8 cellular contexts compared by ENCODE assay signal in the genomic region with DNA sequence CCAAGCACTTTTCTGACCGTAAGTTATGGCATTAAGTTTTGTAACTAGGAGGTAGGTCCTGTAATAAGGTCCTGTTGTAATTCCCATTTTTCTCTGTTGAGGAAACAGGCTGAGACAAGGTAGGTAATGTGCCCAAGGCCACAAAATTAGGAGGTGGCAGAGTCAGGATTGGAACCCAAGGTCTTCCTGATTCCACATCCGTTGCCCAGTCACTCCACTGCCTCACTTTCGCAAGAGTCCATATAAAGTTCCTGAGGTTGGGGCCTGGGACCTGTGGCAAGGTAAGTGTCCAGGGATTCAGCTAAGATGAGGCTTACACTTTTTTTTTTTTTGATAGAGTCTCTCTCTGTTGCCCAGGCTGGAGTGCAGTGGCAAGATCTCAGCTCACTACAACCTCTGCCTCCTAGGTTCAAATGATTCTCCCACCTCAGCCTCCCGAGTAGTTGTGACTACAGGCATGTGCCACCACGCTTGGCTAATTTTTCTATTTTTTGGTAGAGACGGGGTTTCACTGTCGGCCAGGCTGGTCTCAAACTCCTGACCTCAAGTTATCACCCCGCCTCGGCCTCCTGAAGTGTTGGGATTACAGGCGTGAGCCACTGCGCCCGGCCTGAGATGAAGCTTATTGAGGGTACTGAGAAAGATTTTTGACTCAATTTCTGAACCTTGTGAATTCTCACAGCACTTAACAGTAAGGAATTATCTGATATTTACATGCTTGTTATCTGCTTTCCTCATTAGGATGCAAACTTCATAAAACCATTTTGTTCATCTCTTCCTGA. TPM values are rescaled to one million over a fixed set of nuclear protein-coding genes. Genes with fewer than 3 reads are reported as not detected.
DNase-seq lines count a peak whose midpoint lies in the region; ATAC-seq and TF ChIP-seq lines count a peak whose summit lies in the region.

No MANE protein-coding gene starts in this region.

- H3K9me3 ChIP-seq in ascending aorta = no peaks in the 10 kb centered on the region
- no peaks in the 10 kb centered on the region for H3K9me3 ChIP-seq in transverse colon

- 81 to 89% methylated on average over 9 to 12 of the region's 12 CpGs for WGBS in transverse colon (ENCODE audit: low coverage in 1 of 2), 2 donors

- peaks cover 2% of the 10 kb centered on the region for H3K36me3 Mint-ChIP-seq in activated T-cell treated with anti-CD3 and anti-CD28 coated beads, Interleukin-2, amount 50 U/mL, for 4 hours (ENCODE audit: insufficient read depth)
- H3K36me3 Mint-ChIP-seq in memory B cell = peaks cover 2% of the 10 kb centered on the region

- no peaks in the 10 kb centered on the region for H3K9me3 Mint-ChIP-seq in activated T-cell treated with anti-CD3 and anti-CD28 coated beads, Interleukin-2, amount 50 U/mL, for 4 hours
- H3K9me3 Mint-ChIP-seq in memory B cell = no peaks in the 10 kb centered on the region

- no peaks in the 10 kb centered on the region for H3K27me3 ChIP-seq in ascending aorta
- H3K27me3 ChIP-seq in transverse colon = no peaks in the 10 kb centered on the region

- peaks cover 35% of the 10 kb centered on the region for H3K4me1 Mint-ChIP-seq in activated T-cell treated with anti-CD3 and anti-CD28 coated beads, Interleukin-2, amount 50 U/mL, for 4 hours (ENCODE audit: low read depth)
- H3K4me1 Mint-ChIP-seq in memory B cell = peaks cover 21% of the 10 kb centered on the region

- H3K4me1 ChIP-seq in ascending aorta (peaks cover 15 to 29% of the 10 kb centered on the region in 2 donors), transverse colon (peaks cover 6 to 21% (median 9%) of the 10 kb centered on the region in 4 donors)

- H3K27ac ChIP-seq in ascending aorta = peak overlapping the region; percentile 89 to 98
- H3K27ac ChIP-seq in transverse colon = peak overlapping the region; percentile 67 to 87 (median 78)

- H3K27me3 Mint-ChIP-seq in activated T-cell treated with anti-CD3 and anti-CD28 coated beads, Interleukin-2, amount 50 U/mL, for 4 hours (ENCODE audit: low read depth) = no peaks in the 10 kb centered on the region
- no peaks in the 10 kb centered on the region for H3K27me3 Mint-ChIP-seq in memory B cell

- H3K36me3 ChIP-seq in ascending aorta (no peaks in the 10 kb centered on the region), transverse colon (no peaks in the 10 kb centered on the region)

- peak overlapping the region; percentile 85 for H3K27ac Mint-ChIP-seq in memory B cell

- no peak for ATAC-seq in activated T-cell treated with anti-CD3 and anti-CD28 coated beads, Interleukin-2, amount 50 U/mL, for 4 hours
- ATAC-seq in memory B cell (ENCODE audit: low read depth) = no peak

- no peak for TF ChIP-seq CTCF in ascending aorta (IDR thresholded peaks at IDR 0.05)
- no peak for TF ChIP-seq CTCF in transverse colon (IDR thresholded peaks at IDR 0.05)

- TF ChIP-seq EP300 in transverse colon (IDR thresholded peaks at IDR 0.05; ENCODE audit: low read depth) = no peak

- intact Hi-C loops in ascending aorta (cut with DNase I) (loop anchor here (2.0 to 10.0 kb wide), 4 partner anchors 107 to 1880 kb away; a partner anchor contains a TSS), transverse colon (cut with DNase I; ENCODE audit: low total_unique reads) (loop anchor here (10.0 kb wide), 1 partner anchor 290 kb away; no protein-coding TSS in a partner anchor)

- DNase-seq in activated T-cell treated with anti-CD3 and anti-CD28 coated beads, Interleukin-2, amount 50 U/mL, for 4 hours = no peak
- no peak for DNase-seq in activated T-cell treated with anti-CD3 and anti-CD28 coated beads, Interleukin-2, amount 50 U/mL, for 1 hour
- DNase-seq in ascending aorta (ENCODE audit: low spot score in 2 of 2) (no peak), memory B cell (ENCODE audit: low spot score in 2 of 2) (no peak), transverse colon (no peak), NCI-H1694 (lab: John Stamatoyannopoulos, UW) (no peak), GOT3 (lab: John Stamatoyannopoulos, UW) (no peak)
- DNase-seq in NK-92 treated with Interleukin-12 subunit alpha and Interleukin-12 subunit beta, amount 100 ng/mL, for 24 hours (lab: John Stamatoyannopoulos, UW) = no peak

- H3K4me3 Mint-ChIP-seq in activated T-cell treated with anti-CD3 and anti-CD28 coated beads, Interleukin-2, amount 50 U/mL, for 4 hours = peak overlapping the region; percentile 61
- H3K4me3 Mint-ChIP-seq in memory B cell = no peak overlapping the region

- TF ChIP-seq POLR2A in transverse colon (IDR thresholded peaks at IDR 0.05) = no peak

- H3K4me3 ChIP-seq in ascending aorta (peak overlapping the region in 1 of 2 donors; percentile 50), transverse colon (no peak overlapping the region)

- in situ Hi-C loops in transverse colon (cut with MboI; ENCODE audit: low pct_ligation_motif_present in 1 of 4, low pct_unique_long_range_greater_than_20kb in 1 of 4, low sequenced_read_pairs in 3 of 4) = loop anchor here in 2 of 4 donors (25.0 kb wide), 1 partner anchor 1023 kb away; no protein-coding TSS in a partner anchor

RNA-seq across cellular contexts. Expression of a gene that starts 20.3 kb away (rescaled TPM):
- 10 to 100 TPM; 23.7 to 25.7 (median 25.0) TPM for total RNA-seq in activated T-cell treated with anti-CD3 and anti-CD28 coated beads, Interleukin-2, amount 50 U/mL, for 4 hours
- 61.0 TPM for total RNA-seq in ascending aorta
- total RNA-seq in transverse colon = 10 to 100 TPM; 18.9 to 39.6 (median 22.2) TPM
